10 cellular contexts compared by ENCODE assay signal in genomic region chr20:3168079-3168828, GRCh38. TPM values are rescaled to one million over a fixed set of nuclear protein-coding genes. Genes with fewer than 3 reads are reported as not detected.
A peak's percentile ranks its signal among the peaks of the same experiment; 100 is the strongest.
DNase-seq lines count a peak whose midpoint lies in the region; ATAC-seq and TF ChIP-seq lines count a peak whose summit lies in the region.
"Had no signal": no experiment of that assay in that cellular context is flagged by ENCODE, and none has a peak within 500 bp of the region (broad histone marks: within the 10 kb centered on the region; RNA-seq: fewer than 3 reads in every experiment).

No MANE protein-coding gene starts in this region.

- H3K4me1 ChIP-seq in left ventricle myocardium inferior (peaks cover 31% of the 10 kb centered on the region), neural progenitor cell (peaks cover 13% of the 10 kb centered on the region), A673 (ENCODE audit: insufficient read depth, low read length, poor library complexity, severe bottlenecking) (peaks cover 10% of the 10 kb centered on the region)

- H3K27me3 ChIP-seq in left ventricle myocardium inferior (ENCODE audit: low read depth) (no peaks in the 10 kb centered on the region), neural progenitor cell (peaks cover 23% of the 10 kb centered on the region), A673 (replicated peaks; ENCODE audit: insufficient read depth, low read depth, low read length, poor library complexity) (no peaks in the 10 kb centered on the region)
- H3K27me3 ChIP-seq: ovary had no signal

- POLR2A ChIA-PET in A673 (lab: Charles Lee; ENCODE audit: low non-redundant PET), result no interaction called here

- H3K9me3 Mint-ChIP-seq in neural progenitor cell, result no peaks in the 10 kb centered on the region

- H3K4me1 Mint-ChIP-seq in neural progenitor cell, result peaks cover 11% of the 10 kb centered on the region

- TF ChIP-seq CTCF in GM13977 (IDR thresholded peaks at IDR 0.05; ENCODE audit: extremely low read depth, insufficient read depth, missing control alignments), result no peak
- no peak for TF ChIP-seq CTCF in left ventricle myocardium inferior (IDR thresholded peaks at IDR 0.05; ENCODE audit: borderline replicate concordance)
- peak; percentile 33 for TF ChIP-seq CTCF in neural progenitor cell (IDR thresholded peaks at IDR 0.05)
- TF ChIP-seq CTCF in A673 (conservative IDR thresholded peaks at IDR 0.05; ENCODE audit: low read depth, low read length), result no peak

- peaks cover 16% of the 10 kb centered on the region for H4K20me1 ChIP-seq in neural progenitor cell (ENCODE audit: low read depth)

- ATAC-seq in HG03571 (IDR thresholded peaks at IDR 0.05; ENCODE audit: unreplicated experiment) (no peak), GM21381 (IDR thresholded peaks at IDR 0.05; ENCODE audit: unreplicated experiment) (no peak)

- peak overlapping the region; percentile 85 for H3K4me2 ChIP-seq in neural progenitor cell

- H3K36me3 ChIP-seq in left ventricle myocardium inferior (no peaks in the 10 kb centered on the region), neural progenitor cell (no peaks in the 10 kb centered on the region), A673 (ENCODE audit: insufficient read depth, low read length, poor library complexity, severe bottlenecking) (no peaks in the 10 kb centered on the region)
- H3K36me3 ChIP-seq: ovary had no signal

- no peaks in the 10 kb centered on the region for H3K79me2 ChIP-seq in neural progenitor cell (ENCODE audit: low read depth)

- no peaks in the 10 kb centered on the region for H3K36me3 Mint-ChIP-seq in neural progenitor cell

- H2AFZ ChIP-seq in neural progenitor cell (replicated peaks), result peak overlapping the region; percentile 78

- H3K27ac ChIP-seq in left ventricle myocardium inferior (replicated peaks) (peak overlapping the region; percentile 40), neural progenitor cell (no peak overlapping the region), A673 (ENCODE audit: low read depth, low read length, poor library complexity, severe bottlenecking) (no peak overlapping the region)
- H3K27ac ChIP-seq: ovary had no signal

- in situ Hi-C loops in GM13977 (cut with MboI; ENCODE audit: low pct_unique_long_range_greater_than_20kb, low sequenced_read_pairs, unreplicated experiment), result no loop called here

- DNase-seq in GM13977 (ENCODE audit: low spot score), result peak; percentile 46
- peak; percentile 34 for DNase-seq in NCI-H2107 treated with DMSO at 0.1 percent for 48 hours (lab: John Stamatoyannopoulos, UW; ENCODE audit: unreplicated experiment)
- peak; percentile 49 for DNase-seq in left ventricle myocardium inferior
- peak; percentile 77 for DNase-seq in neural progenitor cell (ENCODE audit: low spot score)
- DNase-seq in KG1 (lab: John Stamatoyannopoulos, UW), result no peak
- no peak for DNase-seq in A673 (ENCODE audit: low spot score)
- DNase-seq: GDM1, ovary had no signal

- intact Hi-C loops in left ventricle myocardium inferior (cut with micrococcal nuclease) (no loop called here), A673 (cut with micrococcal nuclease; ENCODE audit: unreplicated experiment) (no loop called here)

- CTCF ChIA-PET in A673 (lab: Charles Lee), result no interaction called here

- H3K4me3 ChIP-seq in left ventricle myocardium inferior (peak overlapping the region; percentile 63), neural progenitor cell (peak overlapping the region; percentile 39), A673 (ENCODE audit: low read depth, low read length, poor library complexity, severe bottlenecking) (no peak overlapping the region)
- H3K4me3 ChIP-seq: ovary had no signal

- H3K9me3 ChIP-seq in left ventricle myocardium inferior (replicated peaks) (no peaks in the 10 kb centered on the region), neural progenitor cell (ENCODE audit: low read depth) (no peaks in the 10 kb centered on the region), A673 (ENCODE audit: low read depth, low read length, poor library complexity, severe bottlenecking) (no peaks in the 10 kb centered on the region)
- H3K9me3 ChIP-seq: ovary had no signal

- peak overlapping the region; percentile 59 for H3K4me3 Mint-ChIP-seq in neural progenitor cell

- peak overlapping the region; percentile 29 for H3K27ac Mint-ChIP-seq in neural progenitor cell

- H3K27me3 Mint-ChIP-seq in neural progenitor cell (ENCODE audit: insufficient read depth, low read depth), result peaks cover 18% of the 10 kb centered on the region

- no peak overlapping the region for H3K9ac ChIP-seq in neural progenitor cell

- H3F3A ChIP-seq in neural progenitor cell (ENCODE audit: low read depth), result peaks cover 8% of the 10 kb centered on the region

- no TSS peak for BruUV-seq in A673 (replicated peaks; lab: Mats Ljungman, UMichigan)

RNA-seq across cellular contexts. Expression of gene LZTS3, which starts 5.1 kb away (rescaled TPM):
- 13.4 TPM for total RNA-seq in left ventricle myocardium inferior
- total RNA-seq in neural progenitor cell (ENCODE audit: low replicate concordance), result 3.7 and 12.5 TPM in 2 replicates
- 6.1 and 7.5 TPM in 2 replicates for total RNA-seq in A673 (2021)

RNA-seq across cellular contexts. Expression of gene FASTKD5, which starts 8.6 kb away (rescaled TPM):
- 27.8 TPM for total RNA-seq in left ventricle myocardium inferior
- 13.2 and 17.7 TPM in 2 replicates for total RNA-seq in neural progenitor cell (ENCODE audit: low replicate concordance)
- total RNA-seq in A673 (2021), result 17.6 and 20.4 TPM in 2 replicates

RNA-seq across cellular contexts. Expression of gene UBOX5, which starts 8.6 kb away (rescaled TPM):
- 3.1 TPM for total RNA-seq in left ventricle myocardium inferior
- total RNA-seq in neural progenitor cell (ENCODE audit: low replicate concordance), result 3.7 and 6.2 TPM in 2 replicates
- total RNA-seq in A673 (2021), result 6.1 and 7.9 TPM in 2 replicates

RNA-seq across cellular contexts. Expression of gene DDRGK1, which starts 36.2 kb away (rescaled TPM):
- total RNA-seq in left ventricle myocardium inferior (30.0 TPM), neural progenitor cell (ENCODE audit: low replicate concordance) (27.9 and 58.4 TPM in 2 replicates), A673 (2021) (60.2 and 72.0 TPM in 2 replicates)

RNA-seq across cellular contexts. Expression of gene ITPA, which starts 41.0 kb away (rescaled TPM):
- total RNA-seq in left ventricle myocardium inferior (17.2 TPM), neural progenitor cell (ENCODE audit: low replicate concordance) (18.2 and 27.7 TPM in 2 replicates), A673 (2021) (79.9 and 81.3 TPM in 2 replicates)

Comparison
In these comparisons a context has a peak if more than half of its experiments do, and no peak if none do; other contexts are left out.
1. DNase-seq: peak in GM13977 (single experiment), NCI-H2107 treated with DMSO at 0.1 percent for 48 hours (single experiment), left ventricle myocardium inferior (single experiment) and neural progenitor cell (single experiment); none in KG1 (single experiment) and A673 (single experiment).